1 cellular context compared by ENCODE assay signal in the genomic region with DNA sequence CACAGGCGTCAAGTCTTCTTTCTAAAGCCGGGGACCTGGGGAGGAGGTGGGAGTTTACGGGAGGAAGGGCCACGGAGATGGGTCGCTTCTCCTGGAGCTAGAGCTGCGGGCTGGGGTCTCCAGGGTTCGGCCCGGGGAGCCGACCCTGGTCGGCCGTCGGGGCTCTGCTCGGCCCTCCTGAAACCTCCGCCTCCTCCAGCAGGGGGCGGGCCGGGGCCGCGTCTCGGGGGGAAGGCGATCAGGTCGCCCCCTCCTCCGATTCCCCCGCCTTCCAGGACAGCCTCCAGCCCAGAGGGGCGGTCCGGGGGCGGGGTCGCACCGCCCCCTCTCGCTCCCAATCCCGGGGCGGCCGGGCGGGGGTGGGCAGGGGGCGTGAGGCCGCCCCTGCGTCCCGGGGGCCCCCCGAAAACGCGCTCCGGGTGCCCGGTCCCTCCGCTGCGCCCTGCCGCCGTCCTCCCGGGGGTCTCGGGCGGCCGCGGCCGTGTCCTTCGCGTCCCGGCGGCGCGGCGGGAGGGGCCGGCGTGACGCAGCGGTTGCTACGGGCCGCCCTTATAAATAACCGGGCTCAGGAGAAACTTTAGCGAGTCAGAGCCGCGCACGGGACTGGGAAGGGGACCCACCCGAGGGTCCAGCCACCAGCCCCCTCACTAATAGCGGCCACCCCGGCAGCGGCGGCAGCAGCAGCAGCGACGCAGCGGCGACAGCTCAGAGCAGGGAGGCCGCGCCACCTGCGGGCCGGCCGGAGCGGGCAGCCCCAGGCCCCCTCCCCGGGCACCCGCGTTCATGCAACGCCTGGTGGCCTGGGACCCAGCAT.
A peak's percentile ranks its signal among the peaks of the same experiment; 100 is the strongest.
TF ChIP-seq lines count a peak whose summit lies in the region.

A gene (plus strand): TSS at position 580 of the 814 bp plus-strand sequence. CDS start 204 bp downstream, at position 784.

TF ChIP-seq in HEK293, 187 proteins besides CTCF, POLR2A, EP300 and RAD21 (continued from another document and continues in another):
- TF ChIP-seq, protein P1, sequence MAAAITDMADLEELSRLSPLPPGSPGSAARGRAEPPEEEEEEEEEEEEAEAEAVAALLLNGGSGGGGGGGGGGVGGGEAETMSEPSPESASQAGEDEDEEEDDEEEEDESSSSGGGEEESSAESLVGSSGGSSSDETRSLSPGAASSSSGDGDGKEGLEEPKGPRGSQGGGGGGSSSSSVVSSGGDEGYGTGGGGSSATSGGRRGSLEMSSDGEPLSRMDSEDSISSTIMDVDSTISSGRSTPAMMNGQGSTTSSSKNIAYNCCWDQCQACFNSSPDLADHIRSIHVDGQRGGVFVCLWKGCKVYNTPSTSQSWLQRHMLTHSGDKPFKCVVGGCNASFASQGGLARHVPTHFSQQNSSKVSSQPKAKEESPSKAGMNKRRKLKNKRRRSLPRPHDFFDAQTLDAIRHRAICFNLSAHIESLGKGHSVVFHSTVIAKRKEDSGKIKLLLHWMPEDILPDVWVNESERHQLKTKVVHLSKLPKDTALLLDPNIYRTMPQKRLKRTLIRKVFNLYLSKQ (tag by site-specific recombination; IDR thresholded peaks at IDR 0.05; ENCODE audit: borderline replicate concordance), result no peak
- TF ChIP-seq ZNF626 (tag by site-specific recombination; IDR thresholded peaks at IDR 0.05) (no peak), ZNF184 (tag by site-specific recombination; IDR thresholded peaks at IDR 0.05) (0 out of 2 replicates have a peak, but pooled peaks have one; percentile 13), ZNF510 (tag by site-specific recombination; IDR thresholded peaks at IDR 0.05; ENCODE audit: insufficient replicate concordance) (no peak), ZFP3 (tag by site-specific recombination; IDR thresholded peaks at IDR 0.05; ENCODE audit: low read depth) (no peak), BCL11B (tag by site-specific recombination; IDR thresholded peaks at IDR 0.05; ENCODE audit: low read depth) (no peak), ZNF843 (tag by site-specific recombination; IDR thresholded peaks at IDR 0.05) (no peak), GLIS1 (tag by site-specific recombination; IDR thresholded peaks at IDR 0.05) (no peak; the same call in 1 of the 2 replicates), KLF10 (tag by site-specific recombination; IDR thresholded peaks at IDR 0.05) (peak; percentile 94), ZNF677 (tag by site-specific recombination; IDR thresholded peaks at IDR 0.05) (0 out of 2 replicates have a peak, but pooled peaks have one; percentile 2), ZNF544 (tag by site-specific recombination; IDR thresholded peaks at IDR 0.05) (no peak), YY1 (tag by site-specific recombination; IDR thresholded peaks at IDR 0.05) (no peak; the same call in 1 of the 2 replicates), ZNF658 (tag by site-specific recombination; IDR thresholded peaks at IDR 0.05) (no peak), ZNF292 (tag by site-specific recombination; IDR thresholded peaks at IDR 0.05; ENCODE audit: borderline replicate concordance, low read depth) (no peak), ZNF600 (tag by site-specific recombination; IDR thresholded peaks at IDR 0.05) (no peak), GLI2 (tag by site-specific recombination; IDR thresholded peaks at IDR 0.05; ENCODE audit: borderline replicate concordance, low read depth) (no peak), KLF8 (tag by site-specific recombination; IDR thresholded peaks at IDR 0.05) (no peak; the same call in 1 of the 2 replicates), MYNN (tag by site-specific recombination; IDR thresholded peaks at IDR 0.05; ENCODE audit: borderline replicate concordance) (no peak), ZNF76 (tag by site-specific recombination; IDR thresholded peaks at IDR 0.05; ENCODE audit: borderline replicate concordance, low read depth) (0 out of 2 replicates have a peak, but pooled peaks have one; percentile 10), KLF7 (tag by site-specific recombination; IDR thresholded peaks at IDR 0.05; ENCODE audit: borderline replicate concordance) (no peak), SP7 (tag by site-specific recombination; IDR thresholded peaks at IDR 0.05) (no peak; the same call in 1 of the 2 replicates), ZNF560 (tag by site-specific recombination; IDR thresholded peaks at IDR 0.05; ENCODE audit: borderline replicate concordance) (no peak), ZNF37A (tag by site-specific recombination; IDR thresholded peaks at IDR 0.05) (no peak), ZNF660 (tag by site-specific recombination; IDR thresholded peaks at IDR 0.05) (peak; percentile 37; the same call in 1 of the 2 replicates), ZNF837 (tag by site-specific recombination; IDR thresholded peaks at IDR 0.05) (no peak), ZNF174 (tag by site-specific recombination; IDR thresholded peaks at IDR 0.05) (no peak), OVOL3 (tag by site-specific recombination; IDR thresholded peaks at IDR 0.05) (no peak), IKZF3 (tag by site-specific recombination; IDR thresholded peaks at IDR 0.05) (no peak), ZNF785 (tag by site-specific recombination; IDR thresholded peaks at IDR 0.05) (no peak), ZNF426 (tag by site-specific recombination; IDR thresholded peaks at IDR 0.05) (no peak), ZBTB20 (tag by site-specific recombination; IDR thresholded peaks at IDR 0.05) (peak; percentile 58), HOXC10 (CRISPR knock-in tag; IDR thresholded peaks at IDR 0.05) (no peak)
- TF ChIP-seq, protein P2, sequence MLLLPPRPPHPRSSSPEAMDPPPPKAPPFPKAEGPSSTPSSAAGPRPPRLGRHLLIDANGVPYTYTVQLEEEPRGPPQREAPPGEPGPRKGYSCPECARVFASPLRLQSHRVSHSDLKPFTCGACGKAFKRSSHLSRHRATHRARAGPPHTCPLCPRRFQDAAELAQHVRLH (tag by site-specific recombination; IDR thresholded peaks at IDR 0.05), result no peak
- TF ChIP-seq, protein P3, sequence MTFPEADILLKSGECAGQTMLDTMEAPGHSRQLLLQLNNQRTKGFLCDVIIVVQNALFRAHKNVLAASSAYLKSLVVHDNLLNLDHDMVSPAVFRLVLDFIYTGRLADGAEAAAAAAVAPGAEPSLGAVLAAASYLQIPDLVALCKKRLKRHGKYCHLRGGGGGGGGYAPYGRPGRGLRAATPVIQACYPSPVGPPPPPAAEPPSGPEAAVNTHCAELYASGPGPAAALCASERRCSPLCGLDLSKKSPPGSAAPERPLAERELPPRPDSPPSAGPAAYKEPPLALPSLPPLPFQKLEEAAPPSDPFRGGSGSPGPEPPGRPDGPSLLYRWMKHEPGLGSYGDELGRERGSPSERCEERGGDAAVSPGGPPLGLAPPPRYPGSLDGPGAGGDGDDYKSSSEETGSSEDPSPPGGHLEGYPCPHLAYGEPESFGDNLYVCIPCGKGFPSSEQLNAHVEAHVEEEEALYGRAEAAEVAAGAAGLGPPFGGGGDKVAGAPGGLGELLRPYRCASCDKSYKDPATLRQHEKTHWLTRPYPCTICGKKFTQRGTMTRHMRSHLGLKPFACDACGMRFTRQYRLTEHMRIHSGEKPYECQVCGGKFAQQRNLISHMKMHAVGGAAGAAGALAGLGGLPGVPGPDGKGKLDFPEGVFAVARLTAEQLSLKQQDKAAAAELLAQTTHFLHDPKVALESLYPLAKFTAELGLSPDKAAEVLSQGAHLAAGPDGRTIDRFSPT (tag by site-specific recombination; IDR thresholded peaks at IDR 0.05), result no peak
- TF ChIP-seq, protein P4, sequence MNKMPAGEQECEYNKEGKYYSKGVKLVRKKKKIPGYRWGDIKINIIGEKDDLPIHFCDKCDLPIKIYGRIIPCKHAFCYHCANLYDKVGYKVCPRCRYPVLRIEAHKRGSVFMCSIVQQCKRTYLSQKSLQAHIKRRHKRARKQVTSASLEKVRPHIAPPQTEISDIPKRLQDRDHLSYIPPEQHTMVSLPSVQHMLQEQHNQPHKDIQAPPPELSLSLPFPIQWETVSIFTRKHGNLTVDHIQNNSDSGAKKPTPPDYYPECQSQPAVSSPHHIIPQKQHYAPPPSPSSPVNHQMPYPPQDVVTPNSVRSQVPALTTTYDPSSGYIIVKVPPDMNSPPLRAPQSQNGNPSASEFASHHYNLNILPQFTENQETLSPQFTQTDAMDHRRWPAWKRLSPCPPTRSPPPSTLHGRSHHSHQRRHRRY (tag by site-specific recombination; IDR thresholded peaks at IDR 0.05), result no peak
- TF ChIP-seq, protein P5, sequence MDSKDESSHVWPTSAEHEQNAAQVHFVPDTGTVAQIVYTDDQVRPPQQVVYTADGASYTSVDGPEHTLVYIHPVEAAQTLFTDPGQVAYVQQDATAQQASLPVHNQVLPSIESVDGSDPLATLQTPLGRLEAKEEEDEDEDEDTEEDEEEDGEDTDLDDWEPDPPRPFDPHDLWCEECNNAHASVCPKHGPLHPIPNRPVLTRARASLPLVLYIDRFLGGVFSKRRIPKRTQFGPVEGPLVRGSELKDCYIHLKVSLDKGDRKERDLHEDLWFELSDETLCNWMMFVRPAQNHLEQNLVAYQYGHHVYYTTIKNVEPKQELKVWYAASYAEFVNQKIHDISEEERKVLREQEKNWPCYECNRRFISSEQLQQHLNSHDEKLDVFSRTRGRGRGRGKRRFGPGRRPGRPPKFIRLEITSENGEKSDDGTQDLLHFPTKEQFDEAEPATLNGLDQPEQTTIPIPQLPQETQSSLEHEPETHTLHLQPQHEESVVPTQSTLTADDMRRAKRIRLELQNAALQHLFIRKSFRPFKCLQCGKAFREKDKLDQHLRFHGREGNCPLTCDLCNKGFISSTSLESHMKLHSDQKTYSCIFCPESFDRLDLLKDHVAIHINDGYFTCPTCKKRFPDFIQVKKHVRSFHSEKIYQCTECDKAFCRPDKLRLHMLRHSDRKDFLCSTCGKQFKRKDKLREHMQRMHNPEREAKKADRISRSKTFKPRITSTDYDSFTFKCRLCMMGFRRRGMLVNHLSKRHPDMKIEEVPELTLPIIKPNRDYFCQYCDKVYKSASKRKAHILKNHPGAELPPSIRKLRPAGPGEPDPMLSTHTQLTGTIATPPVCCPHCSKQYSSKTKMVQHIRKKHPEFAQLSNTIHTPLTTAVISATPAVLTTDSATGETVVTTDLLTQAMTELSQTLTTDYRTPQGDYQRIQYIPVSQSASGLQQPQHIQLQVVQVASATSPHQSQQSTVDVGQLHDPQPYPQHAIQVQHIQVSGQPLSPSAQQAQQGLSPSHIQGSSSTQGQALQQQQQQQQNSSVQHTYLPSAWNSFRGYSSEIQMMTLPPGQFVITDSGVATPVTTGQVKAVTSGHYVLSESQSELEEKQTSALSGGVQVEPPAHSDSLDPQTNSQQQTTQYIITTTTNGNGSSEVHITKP (tag by site-specific recombination; IDR thresholded peaks at IDR 0.05), result no peak
- TF ChIP-seq, protein P6, sequence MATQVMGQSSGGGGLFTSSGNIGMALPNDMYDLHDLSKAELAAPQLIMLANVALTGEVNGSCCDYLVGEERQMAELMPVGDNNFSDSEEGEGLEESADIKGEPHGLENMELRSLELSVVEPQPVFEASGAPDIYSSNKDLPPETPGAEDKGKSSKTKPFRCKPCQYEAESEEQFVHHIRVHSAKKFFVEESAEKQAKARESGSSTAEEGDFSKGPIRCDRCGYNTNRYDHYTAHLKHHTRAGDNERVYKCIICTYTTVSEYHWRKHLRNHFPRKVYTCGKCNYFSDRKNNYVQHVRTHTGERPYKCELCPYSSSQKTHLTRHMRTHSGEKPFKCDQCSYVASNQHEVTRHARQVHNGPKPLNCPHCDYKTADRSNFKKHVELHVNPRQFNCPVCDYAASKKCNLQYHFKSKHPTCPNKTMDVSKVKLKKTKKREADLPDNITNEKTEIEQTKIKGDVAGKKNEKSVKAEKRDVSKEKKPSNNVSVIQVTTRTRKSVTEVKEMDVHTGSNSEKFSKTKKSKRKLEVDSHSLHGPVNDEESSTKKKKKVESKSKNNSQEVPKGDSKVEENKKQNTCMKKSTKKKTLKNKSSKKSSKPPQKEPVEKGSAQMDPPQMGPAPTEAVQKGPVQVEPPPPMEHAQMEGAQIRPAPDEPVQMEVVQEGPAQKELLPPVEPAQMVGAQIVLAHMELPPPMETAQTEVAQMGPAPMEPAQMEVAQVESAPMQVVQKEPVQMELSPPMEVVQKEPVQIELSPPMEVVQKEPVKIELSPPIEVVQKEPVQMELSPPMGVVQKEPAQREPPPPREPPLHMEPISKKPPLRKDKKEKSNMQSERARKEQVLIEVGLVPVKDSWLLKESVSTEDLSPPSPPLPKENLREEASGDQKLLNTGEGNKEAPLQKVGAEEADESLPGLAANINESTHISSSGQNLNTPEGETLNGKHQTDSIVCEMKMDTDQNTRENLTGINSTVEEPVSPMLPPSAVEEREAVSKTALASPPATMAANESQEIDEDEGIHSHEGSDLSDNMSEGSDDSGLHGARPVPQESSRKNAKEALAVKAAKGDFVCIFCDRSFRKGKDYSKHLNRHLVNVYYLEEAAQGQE (tag by site-specific recombination; IDR thresholded peaks at IDR 0.05), result no peak
- TF ChIP-seq, protein P7, sequence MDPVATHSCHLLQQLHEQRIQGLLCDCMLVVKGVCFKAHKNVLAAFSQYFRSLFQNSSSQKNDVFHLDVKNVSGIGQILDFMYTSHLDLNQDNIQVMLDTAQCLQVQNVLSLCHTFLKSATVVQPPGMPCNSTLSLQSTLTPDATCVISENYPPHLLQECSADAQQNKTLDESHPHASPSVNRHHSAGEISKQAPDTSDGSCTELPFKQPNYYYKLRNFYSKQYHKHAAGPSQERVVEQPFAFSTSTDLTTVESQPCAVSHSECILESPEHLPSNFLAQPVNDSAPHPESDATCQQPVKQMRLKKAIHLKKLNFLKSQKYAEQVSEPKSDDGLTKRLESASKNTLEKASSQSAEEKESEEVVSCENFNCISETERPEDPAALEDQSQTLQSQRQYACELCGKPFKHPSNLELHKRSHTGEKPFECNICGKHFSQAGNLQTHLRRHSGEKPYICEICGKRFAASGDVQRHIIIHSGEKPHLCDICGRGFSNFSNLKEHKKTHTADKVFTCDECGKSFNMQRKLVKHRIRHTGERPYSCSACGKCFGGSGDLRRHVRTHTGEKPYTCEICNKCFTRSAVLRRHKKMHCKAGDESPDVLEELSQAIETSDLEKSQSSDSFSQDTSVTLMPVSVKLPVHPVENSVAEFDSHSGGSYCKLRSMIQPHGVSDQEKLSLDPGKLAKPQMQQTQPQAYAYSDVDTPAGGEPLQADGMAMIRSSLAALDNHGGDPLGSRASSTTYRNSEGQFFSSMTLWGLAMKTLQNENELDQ (tag by site-specific recombination; IDR thresholded peaks at IDR 0.05; ENCODE audit: low read depth), result no peak
- TF ChIP-seq, protein P8, sequence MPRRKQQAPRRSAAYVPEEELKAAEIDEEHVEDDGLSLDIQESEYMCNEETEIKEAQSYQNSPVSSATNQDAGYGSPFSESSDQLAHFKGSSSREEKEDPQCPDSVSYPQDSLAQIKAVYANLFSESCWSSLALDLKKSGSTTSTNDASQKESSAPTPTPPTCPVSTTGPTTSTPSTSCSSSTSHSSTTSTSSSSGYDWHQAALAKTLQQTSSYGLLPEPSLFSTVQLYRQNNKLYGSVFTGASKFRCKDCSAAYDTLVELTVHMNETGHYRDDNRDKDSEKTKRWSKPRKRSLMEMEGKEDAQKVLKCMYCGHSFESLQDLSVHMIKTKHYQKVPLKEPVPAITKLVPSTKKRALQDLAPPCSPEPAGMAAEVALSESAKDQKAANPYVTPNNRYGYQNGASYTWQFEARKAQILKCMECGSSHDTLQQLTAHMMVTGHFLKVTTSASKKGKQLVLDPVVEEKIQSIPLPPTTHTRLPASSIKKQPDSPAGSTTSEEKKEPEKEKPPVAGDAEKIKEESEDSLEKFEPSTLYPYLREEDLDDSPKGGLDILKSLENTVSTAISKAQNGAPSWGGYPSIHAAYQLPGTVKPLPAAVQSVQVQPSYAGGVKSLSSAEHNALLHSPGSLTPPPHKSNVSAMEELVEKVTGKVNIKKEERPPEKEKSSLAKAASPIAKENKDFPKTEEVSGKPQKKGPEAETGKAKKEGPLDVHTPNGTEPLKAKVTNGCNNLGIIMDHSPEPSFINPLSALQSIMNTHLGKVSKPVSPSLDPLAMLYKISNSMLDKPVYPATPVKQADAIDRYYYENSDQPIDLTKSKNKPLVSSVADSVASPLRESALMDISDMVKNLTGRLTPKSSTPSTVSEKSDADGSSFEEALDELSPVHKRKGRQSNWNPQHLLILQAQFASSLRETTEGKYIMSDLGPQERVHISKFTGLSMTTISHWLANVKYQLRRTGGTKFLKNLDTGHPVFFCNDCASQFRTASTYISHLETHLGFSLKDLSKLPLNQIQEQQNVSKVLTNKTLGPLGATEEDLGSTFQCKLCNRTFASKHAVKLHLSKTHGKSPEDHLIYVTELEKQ (tag by site-specific recombination; IDR thresholded peaks at IDR 0.05; ENCODE audit: borderline replicate concordance), result no peak
